ENCODE assay signal across 8 cellular contexts in the genomic region with DNA sequence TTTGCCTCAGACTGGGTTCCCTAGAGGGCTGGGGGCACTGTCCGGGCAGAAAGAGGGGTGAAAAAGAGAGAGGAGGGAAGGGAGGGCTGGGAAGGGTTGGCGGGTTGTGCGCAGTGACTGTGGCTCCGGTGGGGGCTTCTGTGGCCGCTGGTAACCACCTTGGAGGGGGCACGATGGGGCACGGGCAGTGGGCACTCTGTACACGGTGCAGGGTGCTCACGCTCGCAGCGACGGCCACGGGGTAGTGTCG. TPM values are rescaled to one million over a fixed set of nuclear protein-coding genes. Genes with fewer than 3 reads are reported as not detected.
DNase-seq lines count a peak whose midpoint lies in the region; ATAC-seq and TF ChIP-seq lines count a peak whose summit lies in the region.

No MANE protein-coding gene starts in this region.

- H3K27ac Mint-ChIP-seq in stimulated activated effector memory CD8-positive, alpha-beta T cell treated with anti-CD3 and anti-CD28 coated beads, Interleukin-12 subunit alpha, Interleukin-12 subunit beta, amount 100 ng/mL, for 72 hours = no peak overlapping the region

- peak in 1 of 3 donors; percentile 5 for TF ChIP-seq POLR2A in body of pancreas (IDR thresholded peaks at IDR 0.05)

- H3K9me3 ChIP-seq in HUES48 (ENCODE audit: control insufficient read depth, insufficient read depth, low read length) (no peaks in the 10 kb centered on the region), body of pancreas (no peaks in the 10 kb centered on the region), left lung (no peaks in the 10 kb centered on the region)

- peak overlapping the region; percentile 65 for H3K4me3 Mint-ChIP-seq in stimulated activated effector memory CD8-positive, alpha-beta T cell treated with anti-CD3 and anti-CD28 coated beads, Interleukin-12 subunit alpha, Interleukin-12 subunit beta, amount 100 ng/mL, for 72 hours

- no peaks in the 10 kb centered on the region for H3K36me3 Mint-ChIP-seq in stimulated activated effector memory CD8-positive, alpha-beta T cell treated with anti-CD3 and anti-CD28 coated beads, Interleukin-12 subunit alpha, Interleukin-12 subunit beta, amount 100 ng/mL, for 72 hours

- no peak for DNase-seq in body of pancreas
- DNase-seq in left lung = no peak
- DNase-seq in stimulated activated effector memory CD8-positive, alpha-beta T cell treated with anti-CD3 and anti-CD28 coated beads, Interleukin-12 subunit alpha, Interleukin-12 subunit beta, amount 100 ng/mL, for 72 hours (ENCODE audit: low spot score in 2 of 2) = no peak
- DNase-seq in DMS 273 (lab: John Stamatoyannopoulos, UW; ENCODE audit: unreplicated experiment) = no peak
- DNase-seq in NCI-H774 (lab: John Stamatoyannopoulos, UW) = no peak
- DNase-seq in RPMI8226 = no peak

- H3K9ac ChIP-seq in HUES48 (ENCODE audit: low read depth, low read length) = no peak overlapping the region

- H3K36me3 ChIP-seq in HUES48 (ENCODE audit: control insufficient read depth, insufficient read depth, low read length) = no peaks in the 10 kb centered on the region
- H3K36me3 ChIP-seq in body of pancreas (replicated peaks in 1 of 2; ENCODE audit: insufficient read depth in 1 of 2, low read depth in 2 of 2) = no peaks in the 10 kb centered on the region
- no peaks in the 10 kb centered on the region for H3K36me3 ChIP-seq in left lung

- H3K9me3 Mint-ChIP-seq in stimulated activated effector memory CD8-positive, alpha-beta T cell treated with anti-CD3 and anti-CD28 coated beads, Interleukin-12 subunit alpha, Interleukin-12 subunit beta, amount 100 ng/mL, for 72 hours = no peaks in the 10 kb centered on the region

- H3K4me3 ChIP-seq in HUES48 (ENCODE audit: low read depth, low read length) (peak overlapping the region; percentile 72), body of pancreas (peak overlapping the region; percentile 80 to 90), left lung (peak overlapping the region; percentile 39 to 61)

- peaks cover 45% of the 10 kb centered on the region for H3K27me3 ChIP-seq in HUES48 (ENCODE audit: control insufficient read depth, insufficient read depth, low read length)
- no peaks in the 10 kb centered on the region for H3K27me3 ChIP-seq in body of pancreas
- peaks cover 7 to 39% of the 10 kb centered on the region in 2 donors for H3K27me3 ChIP-seq in left lung

- H3K27ac ChIP-seq in HUES48 (ENCODE audit: low read depth, low read length) = no peak overlapping the region
- peak overlapping the region; percentile 47 to 84 (median 82) for H3K27ac ChIP-seq in body of pancreas
- H3K27ac ChIP-seq in left lung = peak overlapping the region; percentile 65 to 71

- intact Hi-C loops in body of pancreas (cut with DNase I) (no loop called here), left lung (cut with DNase I) (no loop called here)

- no peaks in the 10 kb centered on the region for H3K4me1 ChIP-seq in HUES48 (ENCODE audit: control insufficient read depth, insufficient read depth, low read length)
- H3K4me1 ChIP-seq in body of pancreas = peaks cover 49% of the 10 kb centered on the region
- H3K4me1 ChIP-seq in left lung = peaks cover 4 to 24% of the 10 kb centered on the region in 2 donors

- ATAC-seq in body of pancreas = peak; percentile 10
- peak; percentile 19 for ATAC-seq in left lung
- peak; percentile 6 for ATAC-seq in stimulated activated effector memory CD8-positive, alpha-beta T cell treated with anti-CD3 and anti-CD28 coated beads, Interleukin-12 subunit alpha, Interleukin-12 subunit beta, amount 100 ng/mL, for 72 hours
- ATAC-seq in HG03159 (IDR thresholded peaks at IDR 0.05; ENCODE audit: unreplicated experiment) = no peak

- TF ChIP-seq CTCF in body of pancreas (IDR thresholded peaks at IDR 0.05) (no peak), left lung (IDR thresholded peaks at IDR 0.05) (no peak)

- H3K4me1 Mint-ChIP-seq in stimulated activated effector memory CD8-positive, alpha-beta T cell treated with anti-CD3 and anti-CD28 coated beads, Interleukin-12 subunit alpha, Interleukin-12 subunit beta, amount 100 ng/mL, for 72 hours = peaks cover 6% of the 10 kb centered on the region

- WGBS in body of pancreas, 2 donors = 5 to 20% methylated on average over 11 to 14 of the region's 14 CpGs

RNA-seq across cellular contexts. Expression of a gene that starts 0.6 kb away (rescaled TPM):
- total RNA-seq in body of pancreas (10 to 100 TPM; 32.9 to 43.2 TPM), left lung (10 to 100 TPM; 50.6 to 70.6 TPM)

RNA-seq across cellular contexts. Expression of a gene that starts 38.8 kb away (rescaled TPM):
- total RNA-seq in body of pancreas (10 to 100 TPM; 15.8 to 21.5 TPM), left lung (10 to 100 TPM; 51.4 to 69.3 TPM)
